22 cellular contexts compared by ENCODE assay signal in genomic region chr5:6003040-6003825, GRCh38.
"Had no signal": no experiment of that assay in that cellular context is flagged by ENCODE, and none has a peak within 500 bp of the region (broad histone marks: within the 10 kb centered on the region; RNA-seq: fewer than 3 reads in every experiment).

No MANE protein-coding gene starts in this region.

- DNase-seq: activated CD4-positive, alpha-beta memory T cell treated with anti-CD3 and anti-CD28 coated beads, Interleukin-2, amount 10 ng/mL, durations not matched to agents 7 days and 5 days; activated CD4-positive, alpha-beta T cell treated with anti-CD3 and anti-CD28 coated beads for 48 hours; activated CD4-positive, CD25-positive, alpha-beta regulatory T cell; activated CD8-positive, alpha-beta memory T cell treated with anti-CD3 and anti-CD28 coated beads, Interleukin-2, amount 10 ng/mL, durations not matched to agents 7 days and 5 days; activated gamma-delta T cell; activated naive CD4-positive, alpha-beta T cell treated with anti-CD3 and anti-CD28 coated beads, Interleukin-2, amount 50 U/mL, for 16 hours; activated naive CD8-positive, alpha-beta T cell treated with anti-CD3 and anti-CD28 coated beads, Interleukin-2, amount 50 U/mL, for 24 hours; activated T-cell treated with anti-CD3 and anti-CD28 coated beads for 4 hours; body of pancreas; erythroblast; foreskin melanocyte; ovary; psoas muscle; spleen; stimulated activated CD4-positive, alpha-beta T cell treated with anti-CD3 and anti-CD28 coated beads, Interleukin-4, amount 100 ng/mL, for 1 hour; stimulated activated naive CD4-positive, alpha-beta T cell treated with Interleukin-2 at 50 U/mL for 16 hours; upper lobe of left lung had no signal

- H3K4me1 Mint-ChIP-seq: activated CD4-positive, alpha-beta memory T cell treated with anti-CD3 and anti-CD28 coated beads, Interleukin-2, amount 10 ng/mL, durations not matched to agents 7 days and 5 days; activated CD8-positive, alpha-beta memory T cell treated with anti-CD3 and anti-CD28 coated beads, Interleukin-2, amount 10 ng/mL, durations not matched to agents 7 days and 5 days; activated naive CD8-positive, alpha-beta T cell treated with anti-CD3 and anti-CD28 coated beads, Interleukin-2, amount 50 U/mL, for 24 hours; memory B cell had no signal

- H3K9me3 Mint-ChIP-seq: activated CD4-positive, alpha-beta memory T cell treated with anti-CD3 and anti-CD28 coated beads, Interleukin-2, amount 10 ng/mL, durations not matched to agents 7 days and 5 days; activated naive CD8-positive, alpha-beta T cell treated with anti-CD3 and anti-CD28 coated beads, Interleukin-2, amount 50 U/mL, for 24 hours; activated T-helper 1 cell treated with anti-CD3 and anti-CD28 coated beads, Interleukin-12 subunit alpha, Interleukin-12 subunit beta, Interleukin-2, Interleukin-4 antibody, amounts not matched to agents 30 ng/mL and 10 ng/mL and 1 ng/mL, durations not matched to agents 14 hours and 24 hours and 36 hours; memory B cell; natural killer cell treated with Interleukin-12 subunit alpha and Interleukin-12 subunit beta and Interleukin-15 and Interleukin-18, amount 100 ng/mL, for 72 hours had no signal

- H3K27me3 ChIP-seq: body of pancreas, ovary, right atrium auricular region, upper lobe of left lung had no signal

- H3K27ac Mint-ChIP-seq: activated CD4-positive, alpha-beta memory T cell treated with anti-CD3 and anti-CD28 coated beads, Interleukin-2, amount 10 ng/mL, durations not matched to agents 7 days and 5 days; activated CD8-positive, alpha-beta memory T cell treated with anti-CD3 and anti-CD28 coated beads, Interleukin-2, amount 10 ng/mL, durations not matched to agents 7 days and 5 days; activated naive CD8-positive, alpha-beta T cell treated with anti-CD3 and anti-CD28 coated beads, Interleukin-2, amount 50 U/mL, for 24 hours; activated T-helper 1 cell treated with anti-CD3 and anti-CD28 coated beads, Interleukin-12 subunit alpha, Interleukin-12 subunit beta, Interleukin-2, Interleukin-4 antibody, amounts not matched to agents 30 ng/mL and 10 ng/mL and 1 ng/mL, durations not matched to agents 14 hours and 24 hours and 36 hours; memory B cell; natural killer cell treated with Interleukin-12 subunit alpha and Interleukin-12 subunit beta and Interleukin-15 and Interleukin-18, amount 100 ng/mL, for 72 hours had no signal

- H3K4me3 Mint-ChIP-seq: activated CD4-positive, alpha-beta memory T cell treated with anti-CD3 and anti-CD28 coated beads, Interleukin-2, amount 10 ng/mL, durations not matched to agents 7 days and 5 days; activated CD8-positive, alpha-beta memory T cell treated with anti-CD3 and anti-CD28 coated beads, Interleukin-2, amount 10 ng/mL, durations not matched to agents 7 days and 5 days; activated naive CD8-positive, alpha-beta T cell treated with anti-CD3 and anti-CD28 coated beads, Interleukin-2, amount 50 U/mL, for 24 hours; activated T-helper 1 cell treated with anti-CD3 and anti-CD28 coated beads, Interleukin-12 subunit alpha, Interleukin-12 subunit beta, Interleukin-2, Interleukin-4 antibody, amounts not matched to agents 30 ng/mL and 10 ng/mL and 1 ng/mL, durations not matched to agents 14 hours and 24 hours and 36 hours; memory B cell; natural killer cell treated with Interleukin-12 subunit alpha and Interleukin-12 subunit beta and Interleukin-15 and Interleukin-18, amount 100 ng/mL, for 72 hours had no signal

- H3K27ac ChIP-seq: body of pancreas, ovary, psoas muscle, right atrium auricular region, spleen, thoracic aorta, upper lobe of left lung had no signal

- H3K36me3 Mint-ChIP-seq: activated CD8-positive, alpha-beta memory T cell treated with anti-CD3 and anti-CD28 coated beads, Interleukin-2, amount 10 ng/mL, durations not matched to agents 7 days and 5 days; memory B cell; natural killer cell treated with Interleukin-12 subunit alpha and Interleukin-12 subunit beta and Interleukin-15 and Interleukin-18, amount 100 ng/mL, for 72 hours had no signal

- H3K4me3 ChIP-seq: body of pancreas, ovary, psoas muscle, right atrium auricular region, spleen, thoracic aorta, upper lobe of left lung had no signal

- H3K36me3 ChIP-seq: ovary, right atrium auricular region, spleen, thoracic aorta, upper lobe of left lung had no signal

- H3K27me3 Mint-ChIP-seq: activated CD4-positive, alpha-beta memory T cell treated with anti-CD3 and anti-CD28 coated beads, Interleukin-2, amount 10 ng/mL, durations not matched to agents 7 days and 5 days; activated CD8-positive, alpha-beta memory T cell treated with anti-CD3 and anti-CD28 coated beads, Interleukin-2, amount 10 ng/mL, durations not matched to agents 7 days and 5 days; activated naive CD8-positive, alpha-beta T cell treated with anti-CD3 and anti-CD28 coated beads, Interleukin-2, amount 50 U/mL, for 24 hours had no signal

- H3K4me1 ChIP-seq: body of pancreas, psoas muscle, right atrium auricular region, spleen, upper lobe of left lung had no signal
